1 cellular context compared by ENCODE assay signal in genomic region chr16:70523621-70524405, GRCh38.
TF ChIP-seq lines count a peak whose summit lies in the region.

TSS of gene SF3B3 (plus strand) at chr16:70523816. CDS start at chr16:70526657, 2,841 bp downstream.

TF ChIP-seq in HepG2, 621 proteins besides CTCF, POLR2A, EP300 and RAD21 (continued from another document and continues in another):
- TF ChIP-seq BRF2 (CRISPR knock-in tag; IDR thresholded peaks at IDR 0.05) (0 out of 2 replicates have a peak, but pooled peaks have one; percentile 31), THAP8 (CRISPR knock-in tag; IDR thresholded peaks at IDR 0.05; ENCODE audit: borderline replicate concordance) (0 out of 2 replicates have a peak, but pooled peaks have one; percentile 3), REXO4 (CRISPR knock-in tag; IDR thresholded peaks at IDR 0.05; ENCODE audit: borderline replicate concordance) (no peak), ZNF775 (CRISPR knock-in tag; IDR thresholded peaks at IDR 0.05; ENCODE audit: borderline replicate concordance) (no peak), IKZF1 (IDR thresholded peaks at IDR 0.05) (no peak), PHF8 (CRISPR knock-in tag; IDR thresholded peaks at IDR 0.05) (peak; percentile 97), HIVEP1 (CRISPR knock-in tag; IDR thresholded peaks at IDR 0.05) (no peak; the same call in 1 of the 2 replicates), DR1 (CRISPR knock-in tag; IDR thresholded peaks at IDR 0.05) (peak; percentile 93), ZNF260 (CRISPR knock-in tag; IDR thresholded peaks at IDR 0.05; ENCODE audit: borderline replicate concordance, low read depth) (no peak), HOMEZ (CRISPR knock-in tag; IDR thresholded peaks at IDR 0.05; ENCODE audit: low read depth) (no peak), ZHX1 (CRISPR knock-in tag; IDR thresholded peaks at IDR 0.05; ENCODE audit: low read depth) (peak; percentile 61; the same call in 1 of the 2 replicates), ZNF350 (CRISPR knock-in tag; IDR thresholded peaks at IDR 0.05; ENCODE audit: borderline replicate concordance, low read depth) (no peak; the same call in 1 of the 2 replicates), ZNF33B (CRISPR knock-in tag; IDR thresholded peaks at IDR 0.05) (no peak), NPAS2 (CRISPR knock-in tag; IDR thresholded peaks at IDR 0.05; ENCODE audit: borderline replicate concordance) (no peak), ZNF230 (CRISPR knock-in tag; IDR thresholded peaks at IDR 0.05) (no peak), ZFYVE20 (CRISPR knock-in tag; IDR thresholded peaks at IDR 0.05; ENCODE audit: borderline replicate concordance, low read depth) (no peak), NCOR1 (IDR thresholded peaks at IDR 0.05; ENCODE audit: borderline replicate concordance, low read length) (0 out of 2 replicates have a peak, but pooled peaks have one; percentile 36), AFF4 (CRISPR knock-in tag; IDR thresholded peaks at IDR 0.05) (no peak; the same call in 1 of the 2 replicates), ISL2 (CRISPR knock-in tag; IDR thresholded peaks at IDR 0.05) (peak; percentile 47; the same call in 1 of the 2 replicates), NFKBIZ (CRISPR knock-in tag; IDR thresholded peaks at IDR 0.05) (peak; percentile 79; the same call in 1 of the 2 replicates), TRIM24 (CRISPR knock-in tag; IDR thresholded peaks at IDR 0.05) (no peak), ZNF7 (CRISPR knock-in tag; IDR thresholded peaks at IDR 0.05) (no peak), MIER3 (CRISPR knock-in tag; IDR thresholded peaks at IDR 0.05; ENCODE audit: borderline replicate concordance) (no peak), LRRFIP1 (CRISPR knock-in tag; conservative IDR thresholded peaks at IDR 0.05) (no peak), ZNF20 (CRISPR knock-in tag; IDR thresholded peaks at IDR 0.05) (no peak; the same call in 1 of the 2 replicates), POGZ (CRISPR knock-in tag; IDR thresholded peaks at IDR 0.05) (no peak), ZNF24 (IDR thresholded peaks at IDR 0.05) (peak; percentile 63), SSRP1 (CRISPR knock-in tag; IDR thresholded peaks at IDR 0.05) (peak; percentile 34; the same call in 1 of the 2 replicates), TGIF2 (CRISPR knock-in tag; IDR thresholded peaks at IDR 0.05) (peak; percentile 82; the same call in 1 of the 2 replicates)
- TF ChIP-seq, protein P1, sequence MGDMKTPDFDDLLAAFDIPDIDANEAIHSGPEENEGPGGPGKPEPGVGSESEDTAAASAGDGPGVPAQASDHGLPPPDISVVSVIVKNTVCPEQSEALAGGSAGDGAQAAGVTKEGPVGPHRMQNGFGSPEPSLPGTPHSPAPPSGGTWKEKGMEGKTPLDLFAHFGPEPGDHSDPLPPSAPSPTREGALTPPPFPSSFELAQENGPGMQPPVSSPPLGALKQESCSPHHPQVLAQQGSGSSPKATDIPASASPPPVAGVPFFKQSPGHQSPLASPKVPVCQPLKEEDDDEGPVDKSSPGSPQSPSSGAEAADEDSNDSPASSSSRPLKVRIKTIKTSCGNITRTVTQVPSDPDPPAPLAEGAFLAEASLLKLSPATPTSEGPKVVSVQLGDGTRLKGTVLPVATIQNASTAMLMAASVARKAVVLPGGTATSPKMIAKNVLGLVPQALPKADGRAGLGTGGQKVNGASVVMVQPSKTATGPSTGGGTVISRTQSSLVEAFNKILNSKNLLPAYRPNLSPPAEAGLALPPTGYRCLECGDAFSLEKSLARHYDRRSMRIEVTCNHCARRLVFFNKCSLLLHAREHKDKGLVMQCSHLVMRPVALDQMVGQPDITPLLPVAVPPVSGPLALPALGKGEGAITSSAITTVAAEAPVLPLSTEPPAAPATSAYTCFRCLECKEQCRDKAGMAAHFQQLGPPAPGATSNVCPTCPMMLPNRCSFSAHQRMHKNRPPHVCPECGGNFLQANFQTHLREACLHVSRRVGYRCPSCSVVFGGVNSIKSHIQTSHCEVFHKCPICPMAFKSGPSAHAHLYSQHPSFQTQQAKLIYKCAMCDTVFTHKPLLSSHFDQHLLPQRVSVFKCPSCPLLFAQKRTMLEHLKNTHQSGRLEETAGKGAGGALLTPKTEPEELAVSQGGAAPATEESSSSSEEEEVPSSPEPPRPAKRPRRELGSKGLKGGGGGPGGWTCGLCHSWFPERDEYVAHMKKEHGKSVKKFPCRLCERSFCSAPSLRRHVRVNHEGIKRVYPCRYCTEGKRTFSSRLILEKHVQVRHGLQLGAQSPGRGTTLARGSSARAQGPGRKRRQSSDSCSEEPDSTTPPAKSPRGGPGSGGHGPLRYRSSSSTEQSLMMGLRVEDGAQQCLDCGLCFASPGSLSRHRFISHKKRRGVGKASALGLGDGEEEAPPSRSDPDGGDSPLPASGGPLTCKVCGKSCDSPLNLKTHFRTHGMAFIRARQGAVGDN (CRISPR knock-in tag; IDR thresholded peaks at IDR 0.05), result peak; percentile 62
- TF ChIP-seq, protein P2, sequence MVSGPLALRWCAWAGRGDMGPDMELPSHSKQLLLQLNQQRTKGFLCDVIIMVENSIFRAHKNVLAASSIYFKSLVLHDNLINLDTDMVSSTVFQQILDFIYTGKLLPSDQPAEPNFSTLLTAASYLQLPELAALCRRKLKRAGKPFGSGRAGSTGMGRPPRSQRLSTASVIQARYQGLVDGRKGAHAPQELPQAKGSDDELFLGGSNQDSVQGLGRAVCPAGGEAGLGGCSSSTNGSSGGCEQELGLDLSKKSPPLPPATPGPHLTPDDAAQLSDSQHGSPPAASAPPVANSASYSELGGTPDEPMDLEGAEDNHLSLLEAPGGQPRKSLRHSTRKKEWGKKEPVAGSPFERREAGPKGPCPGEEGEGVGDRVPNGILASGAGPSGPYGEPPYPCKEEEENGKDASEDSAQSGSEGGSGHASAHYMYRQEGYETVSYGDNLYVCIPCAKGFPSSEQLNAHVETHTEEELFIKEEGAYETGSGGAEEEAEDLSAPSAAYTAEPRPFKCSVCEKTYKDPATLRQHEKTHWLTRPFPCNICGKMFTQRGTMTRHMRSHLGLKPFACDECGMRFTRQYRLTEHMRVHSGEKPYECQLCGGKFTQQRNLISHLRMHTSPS (CRISPR knock-in tag; IDR thresholded peaks at IDR 0.05; ENCODE audit: low read depth), result no peak
- TF ChIP-seq, protein P3, sequence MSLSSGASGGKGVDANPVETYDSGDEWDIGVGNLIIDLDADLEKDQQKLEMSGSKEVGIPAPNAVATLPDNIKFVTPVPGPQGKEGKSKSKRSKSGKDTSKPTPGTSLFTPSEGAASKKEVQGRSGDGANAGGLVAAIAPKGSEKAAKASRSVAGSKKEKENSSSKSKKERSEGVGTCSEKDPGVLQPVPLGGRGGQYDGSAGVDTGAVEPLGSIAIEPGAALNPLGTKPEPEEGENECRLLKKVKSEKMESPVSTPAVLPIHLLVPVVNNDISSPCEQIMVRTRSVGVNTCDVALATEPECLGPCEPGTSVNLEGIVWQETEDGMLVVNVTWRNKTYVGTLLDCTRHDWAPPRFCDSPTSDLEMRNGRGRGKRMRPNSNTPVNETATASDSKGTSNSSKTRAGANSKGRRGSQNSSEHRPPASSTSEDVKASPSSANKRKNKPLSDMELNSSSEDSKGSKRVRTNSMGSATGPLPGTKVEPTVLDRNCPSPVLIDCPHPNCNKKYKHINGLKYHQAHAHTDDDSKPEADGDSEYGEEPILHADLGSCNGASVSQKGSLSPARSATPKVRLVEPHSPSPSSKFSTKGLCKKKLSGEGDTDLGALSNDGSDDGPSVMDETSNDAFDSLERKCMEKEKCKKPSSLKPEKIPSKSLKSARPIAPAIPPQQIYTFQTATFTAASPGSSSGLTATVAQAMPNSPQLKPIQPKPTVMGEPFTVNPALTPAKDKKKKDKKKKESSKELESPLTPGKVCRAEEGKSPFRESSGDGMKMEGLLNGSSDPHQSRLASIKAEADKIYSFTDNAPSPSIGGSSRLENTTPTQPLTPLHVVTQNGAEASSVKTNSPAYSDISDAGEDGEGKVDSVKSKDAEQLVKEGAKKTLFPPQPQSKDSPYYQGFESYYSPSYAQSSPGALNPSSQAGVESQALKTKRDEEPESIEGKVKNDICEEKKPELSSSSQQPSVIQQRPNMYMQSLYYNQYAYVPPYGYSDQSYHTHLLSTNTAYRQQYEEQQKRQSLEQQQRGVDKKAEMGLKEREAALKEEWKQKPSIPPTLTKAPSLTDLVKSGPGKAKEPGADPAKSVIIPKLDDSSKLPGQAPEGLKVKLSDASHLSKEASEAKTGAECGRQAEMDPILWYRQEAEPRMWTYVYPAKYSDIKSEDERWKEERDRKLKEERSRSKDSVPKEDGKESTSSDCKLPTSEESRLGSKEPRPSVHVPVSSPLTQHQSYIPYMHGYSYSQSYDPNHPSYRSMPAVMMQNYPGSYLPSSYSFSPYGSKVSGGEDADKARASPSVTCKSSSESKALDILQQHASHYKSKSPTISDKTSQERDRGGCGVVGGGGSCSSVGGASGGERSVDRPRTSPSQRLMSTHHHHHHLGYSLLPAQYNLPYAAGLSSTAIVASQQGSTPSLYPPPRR (CRISPR knock-in tag; IDR thresholded peaks at IDR 0.05; ENCODE audit: borderline replicate concordance), result no peak
